8 cellular contexts compared by ENCODE assay signal in genomic region chr19:52296400-52296772, GRCh38. TPM values are rescaled to one million over a fixed set of nuclear protein-coding genes. Genes with fewer than 3 reads are reported as not detected.
A peak's percentile ranks its signal among the peaks of the same experiment; 100 is the strongest.
DNase-seq lines count a peak whose midpoint lies in the region; ATAC-seq and TF ChIP-seq lines count a peak whose summit lies in the region.

No MANE protein-coding gene starts in this region.

- peaks cover 47 to 65% (median 54%) of the 10 kb centered on the region in 11 experiments for H3K36me3 ChIP-seq in BLaER1 treated with 17β-estradiol and CSF1 and Interleukin-3, amounts not matched to agents 10 nM and 100 nM
- H3K36me3 ChIP-seq in right lobe of liver, result peaks cover 0 to 11% (median 3%) of the 10 kb centered on the region in 4 donors

- H3K36me3 Mint-ChIP-seq in type B pancreatic cell, result peaks cover 55% of the 10 kb centered on the region

- peaks cover 0 to 10% (median 0%) of the 10 kb centered on the region in 11 experiments; a peak in 3 of 22 replicates for H4K20me1 ChIP-seq in BLaER1 treated with 17β-estradiol and CSF1 and Interleukin-3, amounts not matched to agents 10 nM and 100 nM

- intact Hi-C loops in right lobe of liver (cut with DNase I), result no loop called here

- peak overlapping the region; percentile 80 to 100 (median 99) for H3K9ac ChIP-seq in BLaER1 treated with 17β-estradiol and CSF1 and Interleukin-3, amounts not matched to agents 10 nM and 100 nM

- H3K9me3 ChIP-seq in BLaER1 treated with 17β-estradiol and CSF1 and Interleukin-3, amounts not matched to agents 10 nM and 100 nM (replicated peaks in 1 of 11), result peaks cover 37 to 57% (median 47%) of the 10 kb centered on the region in 11 experiments
- peaks cover 0 to 5% (median 0%) of the 10 kb centered on the region in 4 donors for H3K9me3 ChIP-seq in right lobe of liver

- peaks cover 13 to 20% (median 17%) of the 10 kb centered on the region in 10 experiments for H3K4me1 ChIP-seq in BLaER1 treated with 17β-estradiol and CSF1 and Interleukin-3, amounts not matched to agents 10 nM and 100 nM
- peaks cover 0 to 6% (median 2%) of the 10 kb centered on the region in 4 donors for H3K4me1 ChIP-seq in right lobe of liver

- peak overlapping the region; percentile 77 to 97 (median 88) for H3K4me2 ChIP-seq in BLaER1 treated with 17β-estradiol and CSF1 and Interleukin-3, amounts not matched to agents 10 nM and 100 nM

- WGBS in right lobe of liver (ENCODE audit: insufficient coverage, low coverage, low lambda C conversion rate, missing lambda C conversion rate), result 18% methylated on average over 8 of the region's 8 CpGs

- DNase-seq in astrocyte of the cerebellum (ENCODE audit: low read depth), result no peak
- no peak for DNase-seq in right lobe of liver
- no peak for DNase-seq in type B pancreatic cell (ENCODE audit: extremely low spot score, unreplicated experiment)
- no peak for DNase-seq in ecto neural progenitor cell (ENCODE audit: low spot score)
- no peak for DNase-seq in activated CD4-positive, CD25-positive, alpha-beta regulatory T cell treated with anti-CD3 and anti-CD28 coated beads, Interleukin-2, amount 50 U/mL, for 72 hours
- DNase-seq in ACHN, result no peak

- H3K27ac ChIP-seq in BLaER1 treated with 17β-estradiol and CSF1 and Interleukin-3, amounts not matched to agents 10 nM and 100 nM, result peak overlapping the region; percentile 47 to 100 (median 73)
- no peak overlapping the region for H3K27ac ChIP-seq in right lobe of liver

- in situ Hi-C loops in astrocyte of the cerebellum (cut with HindIII; ENCODE audit: low sequenced_read_pairs), result no loop called here
- in situ Hi-C loops in ACHN (cut with HindIII; ENCODE audit: low pct_ligation_motif_present, low pct_unique_long_range_greater_than_20kb, low sequenced_read_pairs), result no loop called here

- H3K27ac Mint-ChIP-seq in type B pancreatic cell, result peak overlapping the region; percentile 84

- TF ChIP-seq CTCF in astrocyte of the cerebellum (IDR thresholded peaks at IDR 0.05; ENCODE audit: low read depth, low read length, missing control alignments) (no peak), right lobe of liver (IDR thresholded peaks at IDR 0.05) (no peak), type B pancreatic cell (conservative IDR thresholded peaks at IDR 0.05) (no peak)

- H3K27me3 ChIP-seq in BLaER1 treated with 17β-estradiol and CSF1 and Interleukin-3, amounts not matched to agents 10 nM and 100 nM, result no peaks in the 10 kb centered on the region
- H3K27me3 ChIP-seq in right lobe of liver, result no peaks in the 10 kb centered on the region

- peaks cover 3% of the 10 kb centered on the region for H3K27me3 Mint-ChIP-seq in type B pancreatic cell

- peaks cover 11% of the 10 kb centered on the region for H3K9me3 Mint-ChIP-seq in type B pancreatic cell

- peaks cover 15% of the 10 kb centered on the region for H3K4me1 Mint-ChIP-seq in type B pancreatic cell (ENCODE audit: unreplicated experiment)

- H3K4me3 Mint-ChIP-seq in type B pancreatic cell, result peak overlapping the region; percentile 90

- peak overlapping the region; percentile 76 to 97 (median 90) for H3K4me3 ChIP-seq in BLaER1 treated with 17β-estradiol and CSF1 and Interleukin-3, amounts not matched to agents 10 nM and 100 nM
- peak overlapping the region; percentile 93 for H3K4me3 ChIP-seq in astrocyte of the cerebellum (ENCODE audit: low read depth, low read length)
- H3K4me3 ChIP-seq in right lobe of liver, result peak overlapping the region; percentile 37 to 71 (median 62)

- ATAC-seq in HG03354 (IDR thresholded peaks at IDR 0.05; ENCODE audit: poor library complexity, severe bottlenecking, unreplicated experiment) (peak; percentile 5), right lobe of liver (peak in 3 of 4 donors; percentile 9 to 23 (median 21))

- TF ChIP-seq POLR2A in right lobe of liver (IDR thresholded peaks at IDR 0.05), result no peak

RNA-seq across cellular contexts. Expression of gene ZNF480, which starts 0.6 kb away (rescaled TPM):
- total RNA-seq in right lobe of liver (1 to 10 TPM; 3.7 to 7.1 (median 5.3) TPM), type B pancreatic cell (ENCODE audit: low replicate concordance) (16.8 and 26.2 TPM in 2 replicates)

RNA-seq across cellular contexts. Expression of gene ZNF766, which starts 27.0 kb away (rescaled TPM):
- 1 to 10 TPM; 2.3 to 6.0 (median 4.9) TPM for total RNA-seq in right lobe of liver
- total RNA-seq in type B pancreatic cell (ENCODE audit: low replicate concordance), result 24.1 and 33.2 TPM in 2 replicates

RNA-seq across cellular contexts. Expression of gene ZNF610, which starts 39.7 kb away (rescaled TPM):
- total RNA-seq in right lobe of liver (under 1 TPM in 5 of 6 experiments, not detected in 1; 0.16 to 0.51 (median 0.39) TPM), type B pancreatic cell (ENCODE audit: low replicate concordance) (15.5 and 18.0 TPM in 2 replicates)

Comparison
In these comparisons a context has a peak if more than half of its experiments do, and no peak if none do; other contexts are left out.
1. H3K27ac ChIP-seq: peak in BLaER1 treated with 17β-estradiol and CSF1 and Interleukin-3, amounts not matched to agents 10 nM and 100 nM (11 of 11); none in right lobe of liver (0 of 3).
2. RNA of gene ZNF610, which starts 39.7 kb away (total RNA-seq): 15.5 to 18.0 TPM in type B pancreatic cell; 0.16 to 0.51 TPM in right lobe of liver; every median in the first group is over 10 times any median in the second.
3. Peak in every context shown above with its lines, with median percentiles within 50 percentile points of each other: H3K4me3 ChIP-seq.